ENCODE assay signal across 2 cellular contexts in the genomic region with DNA sequence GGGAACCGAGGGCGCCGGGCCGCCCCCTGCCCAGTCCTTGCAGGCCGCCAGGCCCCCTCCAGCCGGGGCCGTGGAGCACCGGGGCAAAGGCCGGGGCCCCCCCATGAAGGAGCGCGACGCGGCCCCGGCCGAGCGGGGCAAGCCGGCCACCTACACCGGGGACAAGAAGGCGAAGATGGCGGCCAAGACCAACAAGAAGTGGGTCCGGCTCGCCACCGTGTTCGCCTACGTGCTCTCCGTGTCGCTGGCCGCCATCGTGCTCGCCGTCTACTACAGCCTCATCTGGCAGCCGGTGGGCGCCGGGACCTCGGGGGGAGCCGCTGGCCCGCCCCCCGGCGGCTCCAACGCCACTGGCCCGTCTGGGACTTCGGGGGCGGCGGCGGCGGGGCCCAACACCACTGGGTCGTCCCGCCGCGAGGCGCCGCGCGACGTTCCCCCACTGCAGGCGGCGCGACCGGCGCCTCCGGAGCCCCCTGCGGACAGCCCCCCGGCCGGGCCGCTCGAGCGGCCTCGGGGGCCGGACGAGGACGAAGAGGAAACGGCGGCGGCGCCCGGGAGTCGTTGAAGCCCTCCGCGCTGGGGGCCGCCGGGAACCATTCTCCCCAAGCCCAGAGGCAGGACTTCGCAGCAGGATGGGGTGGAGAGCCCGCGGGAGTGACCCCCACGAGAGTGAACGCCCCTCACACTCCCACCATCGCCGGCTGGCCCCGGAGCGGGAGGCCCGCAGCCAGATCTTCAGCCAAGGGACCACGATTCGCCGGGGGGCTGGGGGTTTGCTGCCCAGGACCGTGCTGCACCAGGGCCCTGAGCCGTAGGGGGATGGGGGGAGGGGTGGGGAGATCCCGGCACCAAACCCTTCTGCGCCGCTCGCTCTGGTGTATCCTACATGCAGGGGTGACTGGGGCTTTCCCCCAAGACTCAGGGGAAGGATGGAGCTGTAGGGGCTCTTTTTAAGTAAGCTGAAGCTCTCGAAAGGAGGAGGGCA.
TF ChIP-seq lines count a peak whose summit lies in the region.

No MANE protein-coding gene starts in this region.

TF ChIP-seq in SK-N-SH, 30 proteins besides CTCF, POLR2A, EP300 and RAD21 (continued from another document):
- TF ChIP-seq FOSL2 (IDR thresholded peaks at IDR 0.05; ENCODE audit: borderline replicate concordance, low read depth), result no peak
- no peak for TF ChIP-seq IRF3 (IDR thresholded peaks at IDR 0.05; ENCODE audit: low read depth, low read length)
- TF ChIP-seq CHD2 (IDR thresholded peaks at IDR 0.05; ENCODE audit: low read length, partially characterized antibody), result no peak
- no peak for TF ChIP-seq SMC3 (IDR thresholded peaks at IDR 0.05; ENCODE audit: low read depth, low read length)
- TF ChIP-seq JUND (IDR thresholded peaks at IDR 0.05), result no peak
- TF ChIP-seq POLR2AphosphoS5 (IDR thresholded peaks at IDR 0.05; ENCODE audit: low read depth, low read length), result no peak
- TF ChIP-seq RFX5 (IDR thresholded peaks at IDR 0.05; ENCODE audit: low read length), result no peak
- TF ChIP-seq GATA2 (CRISPR knock-in tag; IDR thresholded peaks at IDR 0.05), result no peak
- no peak for TF ChIP-seq RXRA (IDR thresholded peaks at IDR 0.05; ENCODE audit: borderline replicate concordance, low read depth)
- TF ChIP-seq RCOR1 (IDR thresholded peaks at IDR 0.05; ENCODE audit: low read length), result no peak
- TF ChIP-seq NFIC (IDR thresholded peaks at IDR 0.05; ENCODE audit: borderline replicate concordance), result no peak
- TF ChIP-seq REST (IDR thresholded peaks at IDR 0.05; ENCODE audit: low read depth, low read length), result no peak

TF ChIP-seq in SK-N-SH treated with all-trans-retinoic acid at 6 μM for 48 hours, 23 proteins besides CTCF, POLR2A, EP300 and RAD21 (continued from another document):
- TF ChIP-seq, protein P1, sequence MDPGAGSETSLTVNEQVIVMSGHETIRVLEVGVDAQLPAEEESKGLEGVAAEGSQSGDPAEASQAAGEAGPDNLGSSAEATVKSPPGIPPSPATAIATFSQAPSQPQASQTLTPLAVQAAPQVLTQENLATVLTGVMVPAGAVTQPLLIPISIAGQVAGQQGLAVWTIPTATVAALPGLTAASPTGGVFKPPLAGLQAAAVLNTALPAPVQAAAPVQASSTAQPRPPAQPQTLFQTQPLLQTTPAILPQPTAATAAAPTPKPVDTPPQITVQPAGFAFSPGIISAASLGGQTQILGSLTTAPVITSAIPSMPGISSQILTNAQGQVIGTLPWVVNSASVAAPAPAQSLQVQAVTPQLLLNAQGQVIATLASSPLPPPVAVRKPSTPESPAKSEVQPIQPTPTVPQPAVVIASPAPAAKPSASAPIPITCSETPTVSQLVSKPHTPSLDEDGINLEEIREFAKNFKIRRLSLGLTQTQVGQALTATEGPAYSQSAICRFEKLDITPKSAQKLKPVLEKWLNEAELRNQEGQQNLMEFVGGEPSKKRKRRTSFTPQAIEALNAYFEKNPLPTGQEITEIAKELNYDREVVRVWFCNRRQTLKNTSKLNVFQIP (CRISPR knock-in tag; IDR thresholded peaks at IDR 0.05; ENCODE audit: borderline replicate concordance, low read depth), result no peak
- no peak for TF ChIP-seq ESRRG (CRISPR knock-in tag; IDR thresholded peaks at IDR 0.05)
- TF ChIP-seq BACH2 (CRISPR knock-in tag; IDR thresholded peaks at IDR 0.05; ENCODE audit: borderline replicate concordance), result no peak
- TF ChIP-seq, protein P2, sequence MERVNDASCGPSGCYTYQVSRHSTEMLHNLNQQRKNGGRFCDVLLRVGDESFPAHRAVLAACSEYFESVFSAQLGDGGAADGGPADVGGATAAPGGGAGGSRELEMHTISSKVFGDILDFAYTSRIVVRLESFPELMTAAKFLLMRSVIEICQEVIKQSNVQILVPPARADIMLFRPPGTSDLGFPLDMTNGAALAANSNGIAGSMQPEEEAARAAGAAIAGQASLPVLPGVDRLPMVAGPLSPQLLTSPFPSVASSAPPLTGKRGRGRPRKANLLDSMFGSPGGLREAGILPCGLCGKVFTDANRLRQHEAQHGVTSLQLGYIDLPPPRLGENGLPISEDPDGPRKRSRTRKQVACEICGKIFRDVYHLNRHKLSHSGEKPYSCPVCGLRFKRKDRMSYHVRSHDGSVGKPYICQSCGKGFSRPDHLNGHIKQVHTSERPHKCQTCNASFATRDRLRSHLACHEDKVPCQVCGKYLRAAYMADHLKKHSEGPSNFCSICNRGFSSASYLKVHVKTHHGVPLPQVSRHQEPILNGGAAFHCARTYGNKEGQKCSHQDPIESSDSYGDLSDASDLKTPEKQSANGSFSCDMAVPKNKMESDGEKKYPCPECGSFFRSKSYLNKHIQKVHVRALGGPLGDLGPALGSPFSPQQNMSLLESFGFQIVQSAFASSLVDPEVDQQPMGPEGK (CRISPR knock-in tag; IDR thresholded peaks at IDR 0.05; ENCODE audit: borderline replicate concordance), result no peak
- TF ChIP-seq GLIS3 (CRISPR knock-in tag; IDR thresholded peaks at IDR 0.05), result no peak
- no peak for TF ChIP-seq ARNTL (CRISPR knock-in tag; IDR thresholded peaks at IDR 0.05; ENCODE audit: borderline replicate concordance, low read depth)
- TF ChIP-seq ZNF565 (CRISPR knock-in tag; conservative IDR thresholded peaks at IDR 0.05; ENCODE audit: low read depth), result no peak
